1 cellular context compared by ENCODE assay signal in the genomic region with DNA sequence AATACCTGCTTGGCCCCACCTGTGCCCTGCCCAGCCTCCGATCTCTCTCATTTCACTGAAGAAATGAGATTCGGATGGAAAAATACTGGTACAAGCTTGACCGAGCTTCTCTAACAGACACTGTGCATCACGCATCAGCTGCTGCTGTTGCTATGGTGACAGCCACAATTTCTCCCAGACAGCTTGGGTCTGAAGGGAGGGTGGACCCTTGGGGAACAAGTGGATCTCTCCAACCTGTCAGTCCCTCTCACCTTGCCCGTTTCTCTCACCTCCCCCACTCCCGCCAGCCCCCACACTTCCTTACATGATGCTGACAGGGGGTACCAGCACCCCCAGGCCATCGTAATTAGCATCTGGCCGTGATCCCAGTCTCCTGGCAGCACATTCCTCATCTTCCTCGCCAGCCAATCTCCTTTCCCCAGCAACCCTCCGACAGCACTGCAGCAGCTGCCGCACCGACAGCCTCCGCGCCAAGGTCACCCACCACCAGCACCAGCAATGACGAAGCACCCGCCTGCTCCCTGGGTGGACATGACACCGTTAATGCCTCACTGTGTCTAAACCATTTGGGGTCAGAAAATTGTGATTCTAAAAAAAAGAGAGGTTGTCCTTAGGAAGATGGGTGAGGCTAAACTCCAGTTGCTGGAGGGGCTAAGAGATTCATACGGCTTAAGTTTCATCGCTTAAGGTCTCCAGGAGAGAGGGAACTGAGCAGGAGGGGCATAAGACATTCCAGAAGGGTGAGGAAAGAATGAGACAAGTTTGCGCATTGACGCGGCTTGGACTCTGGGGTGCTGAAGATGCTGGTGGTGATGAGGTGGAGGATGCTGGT.
TF ChIP-seq lines count a peak whose summit lies in the region.

No MANE protein-coding gene starts in this region.

TF ChIP-seq in IMR-90, 13 proteins besides CTCF, POLR2A, EP300 and RAD21 (continued from another document):
- TF ChIP-seq FOS (IDR thresholded peaks at IDR 0.05; ENCODE audit: low read depth, low read length) (0 out of 2 replicates have a peak, but pooled peaks have one; percentile 4), CHD1 (IDR thresholded peaks at IDR 0.05; ENCODE audit: low read depth, low read length) (no peak), MAZ (IDR thresholded peaks at IDR 0.05; ENCODE audit: borderline replicate concordance, low read depth, low read length) (0 out of 2 replicates have a peak, but pooled peaks have one; percentile 9), CEBPB (IDR thresholded peaks at IDR 0.05; ENCODE audit: low read depth, low read length) (peak; percentile 41), BHLHE40 (IDR thresholded peaks at IDR 0.05; ENCODE audit: low read depth, low read length) (peak; percentile 52), MAFK (IDR thresholded peaks at IDR 0.05; ENCODE audit: low read depth, low read length) (no peak), RCOR1 (IDR thresholded peaks at IDR 0.05; ENCODE audit: insufficient replicate concordance, low read length) (peak; percentile 91), RFX5 (IDR thresholded peaks at IDR 0.05; ENCODE audit: low read depth, low read length) (peak; percentile 29; the same call in 1 of the 2 replicates), MXI1 (IDR thresholded peaks at IDR 0.05; ENCODE audit: borderline replicate concordance, low read depth, low read length) (no peak)
- TF ChIP-seq, protein P1, sequence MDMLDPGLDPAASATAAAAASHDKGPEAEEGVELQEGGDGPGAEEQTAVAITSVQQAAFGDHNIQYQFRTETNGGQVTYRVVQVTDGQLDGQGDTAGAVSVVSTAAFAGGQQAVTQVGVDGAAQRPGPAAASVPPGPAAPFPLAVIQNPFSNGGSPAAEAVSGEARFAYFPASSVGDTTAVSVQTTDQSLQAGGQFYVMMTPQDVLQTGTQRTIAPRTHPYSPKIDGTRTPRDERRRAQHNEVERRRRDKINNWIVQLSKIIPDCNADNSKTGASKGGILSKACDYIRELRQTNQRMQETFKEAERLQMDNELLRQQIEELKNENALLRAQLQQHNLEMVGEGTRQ (IDR thresholded peaks at IDR 0.05; ENCODE audit: low read depth, low read length): peak; percentile 70
- TF ChIP-seq, protein P2, sequence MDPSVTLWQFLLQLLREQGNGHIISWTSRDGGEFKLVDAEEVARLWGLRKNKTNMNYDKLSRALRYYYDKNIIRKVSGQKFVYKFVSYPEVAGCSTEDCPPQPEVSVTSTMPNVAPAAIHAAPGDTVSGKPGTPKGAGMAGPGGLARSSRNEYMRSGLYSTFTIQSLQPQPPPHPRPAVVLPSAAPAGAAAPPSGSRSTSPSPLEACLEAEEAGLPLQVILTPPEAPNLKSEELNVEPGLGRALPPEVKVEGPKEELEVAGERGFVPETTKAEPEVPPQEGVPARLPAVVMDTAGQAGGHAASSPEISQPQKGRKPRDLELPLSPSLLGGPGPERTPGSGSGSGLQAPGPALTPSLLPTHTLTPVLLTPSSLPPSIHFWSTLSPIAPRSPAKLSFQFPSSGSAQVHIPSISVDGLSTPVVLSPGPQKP (IDR thresholded peaks at IDR 0.05; ENCODE audit: borderline replicate concordance, low read depth, low read length): no peak
TF ChIP-seq in IMR-90: peak in this region for 8.
